18 cellular contexts compared by ENCODE assay signal in genomic region chr10:7388602-7389001, GRCh38. TPM values are rescaled to one million over a fixed set of nuclear protein-coding genes. Genes with fewer than 3 reads are reported as not detected.
A peak's percentile ranks its signal among the peaks of the same experiment; 100 is the strongest.
DNase-seq lines count a peak whose midpoint lies in the region; ATAC-seq, FAIRE-seq and TF ChIP-seq lines count a peak whose summit lies in the region.
"Had no signal": no experiment of that assay in that cellular context is flagged by ENCODE, and none has a peak within 500 bp of the region (broad histone marks: within the 10 kb centered on the region; RNA-seq: fewer than 3 reads in every experiment).

No MANE protein-coding gene starts in this region.

- TF ChIP-seq CTCF in progenitor cell of endocrine pancreas (IDR thresholded peaks at IDR 0.05; ENCODE audit: unreplicated experiment), result no peak

- H3K36me3 ChIP-seq in CD4-positive, CD25-positive, alpha-beta regulatory T cell (ENCODE audit: control insufficient read depth, insufficient read depth, low read length), result no peaks in the 10 kb centered on the region
- H3K36me3 ChIP-seq in effector memory CD4-positive, alpha-beta T cell (ENCODE audit: control insufficient read depth, insufficient read depth, low read length), result no peaks in the 10 kb centered on the region
- H3K36me3 ChIP-seq: adrenal gland had no signal

- H3K27me3 ChIP-seq in CD4-positive, CD25-positive, alpha-beta regulatory T cell (ENCODE audit: control insufficient read depth, insufficient read depth, low read length), result no peaks in the 10 kb centered on the region
- H3K27me3 ChIP-seq in effector memory CD4-positive, alpha-beta T cell (replicated peaks; ENCODE audit: control insufficient read depth, insufficient read depth, low read length, poor library complexity, severe bottlenecking), result no peaks in the 10 kb centered on the region
- H3K27me3 ChIP-seq: adrenal gland had no signal

- ATAC-seq in CD4-positive, CD25-positive, alpha-beta regulatory T cell (ENCODE audit: low read depth in 2 of 2), result peak; percentile 90 to 94
- peak; percentile 91 for ATAC-seq in activated CD8-positive, alpha-beta T cell treated with anti-CD3 and anti-CD28 coated beads, Interleukin-2, amount 10 ng/mL, durations not matched to agents 7 days and 5 days
- no peak for ATAC-seq in GM21367 (IDR thresholded peaks at IDR 0.05; ENCODE audit: unreplicated experiment)
- ATAC-seq: left lobe of liver; stimulated activated memory B cell treated with anti-CD40 and anti-IgM and Interleukin-4, amounts not matched to agents 10 μg/mL and 1 μg/mL and 100 μg/mL, for 72 hours had no signal

- H3K9me3 ChIP-seq in CD4-positive, CD25-positive, alpha-beta regulatory T cell (ENCODE audit: control insufficient read depth in 2 of 2, low read length in 2 of 2), result no peaks in the 10 kb centered on the region
- H3K9me3 ChIP-seq in effector memory CD4-positive, alpha-beta T cell (ENCODE audit: control insufficient read depth, low read length), result no peaks in the 10 kb centered on the region
- H3K9me3 ChIP-seq: adrenal gland had no signal

- CTCF ChIA-PET in activated CD8-positive, alpha-beta T cell treated with anti-CD3 and anti-CD28 coated beads, Interleukin-2, amount 10 ng/mL, durations not matched to agents 7 days and 5 days (lab: Charles Lee), result interaction anchor here (2.1 kb wide), 1 partner anchor 20 kb away, joined by 13 read pairs; no protein-coding TSS in a partner anchor

- peak overlapping the region in 3 of 4 donors; percentile 69 to 77 (median 76) for H3K4me3 Mint-ChIP-seq in CD4-positive, CD25-positive, alpha-beta regulatory T cell
- H3K4me3 Mint-ChIP-seq in activated CD8-positive, alpha-beta T cell treated with anti-CD3 and anti-CD28 coated beads, Interleukin-2, amount 10 ng/mL, durations not matched to agents 7 days and 5 days, result peak overlapping the region; percentile 57
- H3K4me3 Mint-ChIP-seq in progenitor cell of endocrine pancreas (ENCODE audit: low read depth), result no peak overlapping the region
- H3K4me3 Mint-ChIP-seq: nephron; stimulated activated memory B cell treated with anti-CD40 and anti-IgM and Interleukin-4, amounts not matched to agents 10 μg/mL and 1 μg/mL and 100 μg/mL, for 72 hours had no signal

- FAIRE-seq in GM12891 (lab: Jason Lieb, UNC), result peak; percentile 9
- FAIRE-seq: urothelium cell line had no signal

- no peaks in the 10 kb centered on the region for H3K36me3 Mint-ChIP-seq in CD4-positive, CD25-positive, alpha-beta regulatory T cell
- H3K36me3 Mint-ChIP-seq in activated CD8-positive, alpha-beta T cell treated with anti-CD3 and anti-CD28 coated beads, Interleukin-2, amount 10 ng/mL, durations not matched to agents 7 days and 5 days (ENCODE audit: low read depth), result peaks cover 37% of the 10 kb centered on the region
- H3K36me3 Mint-ChIP-seq in progenitor cell of endocrine pancreas (ENCODE audit: insufficient read depth), result peaks cover 3% of the 10 kb centered on the region

- H3K4me1 ChIP-seq in CD4-positive, CD25-positive, alpha-beta regulatory T cell (ENCODE audit: control insufficient read depth, insufficient read depth, low read length, poor library complexity, severe bottlenecking), result peaks cover 14% of the 10 kb centered on the region
- peaks cover 6% of the 10 kb centered on the region for H3K4me1 ChIP-seq in effector memory CD4-positive, alpha-beta T cell (ENCODE audit: control insufficient read depth, insufficient read depth, low read length, poor library complexity, severe bottlenecking)

- H3K4me3 ChIP-seq in CD4-positive, CD25-positive, alpha-beta regulatory T cell (ENCODE audit: low read depth, low read length), result peak overlapping the region; percentile 45
- H3K4me3 ChIP-seq in effector memory CD4-positive, alpha-beta T cell (ENCODE audit: insufficient read depth, low read depth, low read length, poor library complexity, severe bottlenecking), result no peak overlapping the region
- H3K4me3 ChIP-seq: adrenal gland, SK-N-MC had no signal

- H3K4me1 Mint-ChIP-seq in CD4-positive, CD25-positive, alpha-beta regulatory T cell, result peaks cover 17 to 54% (median 37%) of the 10 kb centered on the region in 4 donors
- H3K4me1 Mint-ChIP-seq in activated CD8-positive, alpha-beta T cell treated with anti-CD3 and anti-CD28 coated beads, Interleukin-2, amount 10 ng/mL, durations not matched to agents 7 days and 5 days (ENCODE audit: low read depth), result peaks cover 63% of the 10 kb centered on the region
- H3K4me1 Mint-ChIP-seq in progenitor cell of endocrine pancreas (ENCODE audit: low read depth), result no peaks in the 10 kb centered on the region
- H3K4me1 Mint-ChIP-seq: nephron had no signal

- H3K27me3 Mint-ChIP-seq in CD4-positive, CD25-positive, alpha-beta regulatory T cell, result no peaks in the 10 kb centered on the region
- H3K27me3 Mint-ChIP-seq in activated CD8-positive, alpha-beta T cell treated with anti-CD3 and anti-CD28 coated beads, Interleukin-2, amount 10 ng/mL, durations not matched to agents 7 days and 5 days (ENCODE audit: low read depth), result no peaks in the 10 kb centered on the region
- H3K27me3 Mint-ChIP-seq in progenitor cell of endocrine pancreas, result no peaks in the 10 kb centered on the region
- H3K27me3 Mint-ChIP-seq: stimulated activated memory B cell treated with anti-CD40 and anti-IgM and Interleukin-4, amounts not matched to agents 10 μg/mL and 1 μg/mL and 100 μg/mL, for 72 hours had no signal

- no peaks in the 10 kb centered on the region for H3K9me3 Mint-ChIP-seq in CD4-positive, CD25-positive, alpha-beta regulatory T cell
- no peaks in the 10 kb centered on the region for H3K9me3 Mint-ChIP-seq in activated CD8-positive, alpha-beta T cell treated with anti-CD3 and anti-CD28 coated beads, Interleukin-2, amount 10 ng/mL, durations not matched to agents 7 days and 5 days (ENCODE audit: insufficient read depth)
- H3K9me3 Mint-ChIP-seq in progenitor cell of endocrine pancreas (ENCODE audit: low read depth), result no peaks in the 10 kb centered on the region
- H3K9me3 Mint-ChIP-seq: nephron; stimulated activated memory B cell treated with anti-CD40 and anti-IgM and Interleukin-4, amounts not matched to agents 10 μg/mL and 1 μg/mL and 100 μg/mL, for 72 hours had no signal

- DNase-seq in CD4-positive, CD25-positive, alpha-beta regulatory T cell, result peak in 2 of 3 donors; percentile 27 to 87
- DNase-seq in GM12891 (ENCODE audit: insufficient read length, low spot score) (no peak), progenitor cell of endocrine pancreas (ENCODE audit: low spot score, unreplicated experiment) (no peak), caudate nucleus (lab: John Stamatoyannopoulos, UW) (no peak), DMS 273 (lab: John Stamatoyannopoulos, UW; ENCODE audit: unreplicated experiment) (no peak)
- peak; percentile 67 for DNase-seq in activated CD8-positive, alpha-beta T cell treated with anti-CD3 and anti-CD28 coated beads, Interleukin-2, amount 10 ng/mL, durations not matched to agents 7 days and 5 days
- DNase-seq in effector memory CD4-positive, alpha-beta T cell, result no peak
- DNase-seq: adrenal gland; head of caudate nucleus; MV-4-11; stimulated activated CD4-positive, alpha-beta T cell treated with anti-CD3 and anti-CD28 coated beads, Interleukin-4, amount 100 ng/mL, for 1 hour had no signal

- H3K27ac ChIP-seq in CD4-positive, CD25-positive, alpha-beta regulatory T cell (ENCODE audit: insufficient read depth, low read length, poor library complexity, severe bottlenecking), result peak overlapping the region; percentile 41
- peak overlapping the region; percentile 24 for H3K27ac ChIP-seq in effector memory CD4-positive, alpha-beta T cell (ENCODE audit: insufficient read depth, low read length, poor library complexity, severe bottlenecking)
- no peak overlapping the region for H3K27ac ChIP-seq in caudate nucleus (ENCODE audit: low read depth, low read length)
- H3K27ac ChIP-seq: adrenal gland, SK-N-MC, VCaP had no signal

- POLR2A ChIA-PET in activated CD8-positive, alpha-beta T cell treated with anti-CD3 and anti-CD28 coated beads, Interleukin-2, amount 10 ng/mL, durations not matched to agents 7 days and 5 days (lab: Charles Lee), result no interaction called here

- TF ChIP-seq POLR2A in GM12891 (IDR thresholded peaks at IDR 0.05; ENCODE audit: low read depth, low read length), result no peak

- H3K27ac Mint-ChIP-seq in CD4-positive, CD25-positive, alpha-beta regulatory T cell, result peak overlapping the region; percentile 83 to 96 (median 88)
- peak overlapping the region; percentile 93 for H3K27ac Mint-ChIP-seq in activated CD8-positive, alpha-beta T cell treated with anti-CD3 and anti-CD28 coated beads, Interleukin-2, amount 10 ng/mL, durations not matched to agents 7 days and 5 days
- no peak overlapping the region for H3K27ac Mint-ChIP-seq in progenitor cell of endocrine pancreas
- H3K27ac Mint-ChIP-seq: nephron; stimulated activated memory B cell treated with anti-CD40 and anti-IgM and Interleukin-4, amounts not matched to agents 10 μg/mL and 1 μg/mL and 100 μg/mL, for 72 hours had no signal

TF ChIP-seq in GM12891, 5 proteins besides CTCF, POLR2A, EP300 and RAD21:
- TF ChIP-seq TAF1 (IDR thresholded peaks at IDR 0.05; ENCODE audit: low read depth, low read length), result no peak
- no peak for TF ChIP-seq POLR2AphosphoS5 (IDR thresholded peaks at IDR 0.05; ENCODE audit: low read depth, low read length)
- no peak for TF ChIP-seq POU2F2 (IDR thresholded peaks at IDR 0.05; ENCODE audit: low read depth, low read length)
- no peak for TF ChIP-seq SPI1 (IDR thresholded peaks at IDR 0.05; ENCODE audit: low read depth, low read length)
- TF ChIP-seq PAX5 (IDR thresholded peaks at IDR 0.05; ENCODE audit: insufficient read depth, low read length, severe bottlenecking), result no peak

RNA-seq across cellular contexts. Expression of gene SFMBT2, which starts 22.2 kb away (rescaled TPM):
- 21.2 TPM for total RNA-seq in CD4-positive, CD25-positive, alpha-beta regulatory T cell
- polyA plus RNA-seq in CD4-positive, CD25-positive, alpha-beta regulatory T cell, result 1 to 10 TPM; 1.3 to 2.5 (median 1.5) TPM
- polyA plus RNA-seq in GM12891 (2012; ENCODE audit: low read depth, missing spikeins), result 9.5 TPM
- 10 to 100 TPM; 63.1 to 63.2 TPM for total RNA-seq in activated CD8-positive, alpha-beta T cell treated with anti-CD3 and anti-CD28 coated beads, Interleukin-2, amount 10 ng/mL, durations not matched to agents 7 days and 5 days
- total RNA-seq in progenitor cell of endocrine pancreas, result 8.2 and 9.1 TPM in 2 replicates

Comparison
In these comparisons a context has a peak if more than half of its experiments do, and no peak if none do; other contexts are left out.
1. DNase-seq: peak in CD4-positive, CD25-positive, alpha-beta regulatory T cell (2 of 3) and activated CD8-positive, alpha-beta T cell treated with anti-CD3 and anti-CD28 coated beads, Interleukin-2, amount 10 ng/mL, durations not matched to agents 7 days and 5 days (single experiment); none in GM12891 (single experiment), effector memory CD4-positive, alpha-beta T cell (0 of 3), progenitor cell of endocrine pancreas (single experiment), caudate nucleus (0 of 61) and DMS 273 (single experiment).